ENCODE assay signal across 1 cellular context in the genomic region with DNA sequence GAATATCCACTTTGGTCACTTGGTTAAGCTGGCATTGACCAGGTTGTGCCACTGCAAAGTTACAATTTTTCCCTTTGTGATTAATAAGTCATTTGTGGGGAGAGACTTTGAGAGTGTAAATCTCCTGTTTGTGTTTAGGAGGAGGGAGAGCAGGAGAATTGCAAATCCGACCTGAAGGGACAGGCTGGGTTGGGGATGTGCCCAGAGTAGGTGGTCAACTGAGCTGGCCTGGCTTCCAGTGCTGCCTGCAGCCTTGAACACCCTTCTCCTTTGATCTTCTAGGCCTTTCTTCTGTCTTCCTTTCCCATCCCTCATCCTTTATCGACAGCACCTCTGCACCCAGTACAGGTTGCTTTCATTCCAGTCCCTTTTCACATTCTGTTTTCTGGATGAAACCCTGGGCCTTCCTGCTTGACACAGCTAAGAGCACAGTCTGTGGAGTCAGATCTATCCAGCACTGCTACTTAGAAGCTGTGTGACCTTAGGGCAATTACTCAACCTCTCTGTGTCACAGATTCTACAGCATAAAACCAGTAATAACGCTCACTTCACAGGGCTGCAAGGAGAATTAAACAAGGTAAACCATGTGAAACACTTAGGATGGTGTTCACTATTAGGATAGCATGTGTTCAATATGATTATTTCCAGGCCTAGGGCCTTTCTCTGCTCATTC.
TF ChIP-seq lines count a peak whose summit lies in the region.

No MANE protein-coding gene starts in this region.

TF ChIP-seq in H1, 55 proteins besides CTCF, POLR2A, EP300 and RAD21:
- no peak for TF ChIP-seq POLR2AphosphoS5 (IDR thresholded peaks at IDR 0.05; ENCODE audit: low read depth, low read length)
- peak; percentile 88; the same call in 1 of the 2 replicates for TF ChIP-seq KDM1A (IDR thresholded peaks at IDR 0.05; ENCODE audit: borderline replicate concordance, low read length)
